In the genomic region with DNA sequence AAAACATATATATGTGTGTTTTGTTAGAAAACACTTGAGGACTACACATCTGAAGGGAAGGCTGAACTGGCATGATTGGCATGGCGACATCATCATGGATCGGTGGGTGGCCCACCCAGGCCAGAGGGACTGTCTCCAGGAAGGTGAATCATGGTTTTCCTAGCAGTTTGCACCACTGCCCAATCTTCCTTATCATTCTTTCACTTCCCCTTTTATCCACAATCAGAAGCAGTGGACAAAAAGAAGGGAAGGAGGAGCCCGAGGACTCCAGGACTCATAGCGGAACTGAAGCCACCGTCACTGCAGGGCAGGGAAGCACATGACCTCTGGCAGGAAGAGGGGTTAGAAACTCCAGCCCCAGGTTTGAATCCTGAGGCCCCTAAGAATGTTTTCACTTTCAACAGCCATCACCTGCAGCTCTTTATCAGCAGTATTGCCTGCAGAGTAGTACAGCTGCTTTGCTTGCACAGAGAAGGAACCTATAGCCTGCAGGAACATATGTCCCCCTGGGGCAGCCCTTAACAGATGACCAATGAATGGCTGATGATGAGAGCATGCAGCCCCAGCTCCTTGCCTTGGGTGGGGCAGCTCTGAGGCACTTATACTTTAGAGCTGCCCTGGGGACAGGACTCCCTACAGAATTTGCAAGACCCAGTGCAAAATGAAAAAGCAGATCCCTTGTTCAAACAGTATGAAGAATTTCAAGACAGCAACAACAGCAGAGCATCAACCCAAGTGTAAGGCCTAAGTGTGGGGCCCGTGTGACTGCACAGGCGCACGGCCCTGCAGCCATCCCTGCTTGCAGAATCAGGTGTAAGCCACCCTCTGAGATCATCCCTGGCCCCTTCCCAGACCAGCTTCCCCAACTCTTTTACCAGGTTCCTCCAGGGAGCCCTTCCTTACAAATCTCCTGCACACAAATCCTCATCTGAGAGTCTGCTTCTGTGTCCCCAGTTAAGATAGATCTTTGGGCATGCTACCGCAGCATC, we compare ENCODE assay signal across 8 cellular contexts.
A peak's percentile ranks its signal among the peaks of the same experiment; 100 is the strongest.
DNase-seq lines count a peak whose midpoint lies in the region; ATAC-seq, FAIRE-seq and TF ChIP-seq lines count a peak whose summit lies in the region.

No MANE protein-coding gene starts in this region.

- CTCF ChIA-PET in RWPE1 (lab: Yijun Ruan, JAX), result no interaction called here

- POLR2A ChIA-PET in RWPE1 (lab: Yijun Ruan, JAX; ENCODE audit: low non-redundant PET), result no interaction called here

- TF ChIP-seq CTCF in RWPE1 (conservative IDR thresholded peaks at IDR 0.05; ENCODE audit: low read depth), result no peak

- H3K27ac ChIP-seq in RWPE1, result peak overlapping the region; percentile 13; the same call in 1 of the 2 replicates

- ATAC-seq in HG02759 (IDR thresholded peaks at IDR 0.05; ENCODE audit: unreplicated experiment) (peak; percentile 65), left ventricle myocardium superior (peak; percentile 47), HG03280 (IDR thresholded peaks at IDR 0.05; ENCODE audit: unreplicated experiment) (no peak)

- DNase-seq in GM12891 (ENCODE audit: insufficient read length, low spot score), result no peak
- DNase-seq in RWPE1 (ENCODE audit: low spot score), result no peak
- DNase-seq in left ventricle myocardium superior, result no peak
- no peak for DNase-seq in NCI-H82 treated with DMSO at 0.1 percent for 48 hours (lab: John Stamatoyannopoulos, UW; ENCODE audit: unreplicated experiment)
- no peak for DNase-seq in AG20443 (ENCODE audit: low spot score)
- no peak for DNase-seq in NCI-H2196 (lab: John Stamatoyannopoulos, UW; ENCODE audit: unreplicated experiment)

- intact Hi-C loops in left ventricle myocardium superior (cut with micrococcal nuclease), result no loop called here

- FAIRE-seq in GM12891 (lab: Jason Lieb, UNC), result peak; percentile 47

- TF ChIP-seq POLR2A in GM12891 (IDR thresholded peaks at IDR 0.05; ENCODE audit: low read depth, low read length), result no peak

TF ChIP-seq in GM12891, 5 proteins besides CTCF, POLR2A, EP300 and RAD21:
- TF ChIP-seq SPI1 (IDR thresholded peaks at IDR 0.05; ENCODE audit: low read depth, low read length), result peak; percentile 96
- no peak for TF ChIP-seq TAF1 (IDR thresholded peaks at IDR 0.05; ENCODE audit: low read depth, low read length)
